11 cellular contexts compared by ENCODE assay signal in genomic region chr9:127447416-127448111, GRCh38. TPM values are rescaled to one million over a fixed set of nuclear protein-coding genes. Genes with fewer than 3 reads are reported as not detected.
A peak's percentile ranks its signal among the peaks of the same experiment; 100 is the strongest.
DNase-seq lines count a peak whose midpoint lies in the region; ATAC-seq, FAIRE-seq and TF ChIP-seq lines count a peak whose summit lies in the region.
"Had no signal": no experiment of that assay in that cellular context is flagged by ENCODE, and none has a peak within 500 bp of the region (broad histone marks: within the 10 kb centered on the region; RNA-seq: fewer than 3 reads in every experiment).

No MANE protein-coding gene starts in this region.

- no peak overlapping the region for H4K91ac ChIP-seq in H1 (replicated peaks; ENCODE audit: insufficient read length, low read length)

- peaks cover 35 to 72% (median 57%) of the 10 kb centered on the region in 4 experiments for H3K36me3 ChIP-seq in H1 (ENCODE audit: control insufficient read depth in 2 of 4, insufficient read depth in 4 of 4, low read length in 3 of 4)
- peaks cover 66 to 74% (median 72%) of the 10 kb centered on the region in 4 donors for H3K36me3 ChIP-seq in stomach

- TF ChIP-seq POLR2A in H1 (IDR thresholded peaks at IDR 0.05; ENCODE audit: control extremely low read depth in 1 of 2, low read depth in 2 of 2, low read length in 2 of 2) (peak in 1 of 2 experiments; percentile 47; a peak in 2 of 3 replicates), stomach (IDR thresholded peaks at IDR 0.05) (no peak)

- no peak for ATAC-seq in HG03521 (IDR thresholded peaks at IDR 0.05; ENCODE audit: unreplicated experiment)
- no peak for ATAC-seq in HG03565 (IDR thresholded peaks at IDR 0.05; ENCODE audit: unreplicated experiment)

- H2AFZ ChIP-seq in H1 (ENCODE audit: low read length): no peak overlapping the region

- peak overlapping the region in 1 of 2 experiments; percentile 95; a peak in 1 of 4 replicates for H3K4me2 ChIP-seq in H1 (ENCODE audit: insufficient read depth in 1 of 2, low read depth in 2 of 2, low read length in 2 of 2)

- FAIRE-seq in H1 (lab: Jason Lieb, UNC): no peak

- H3K4me1 ChIP-seq in H1 (replicated peaks in 1 of 4; ENCODE audit: control insufficient read depth in 3 of 4, insufficient read depth in 4 of 4, low read length in 3 of 4) (peaks cover 0 to 4% (median 3%) of the 10 kb centered on the region in 4 experiments; a peak in 4 of 7 replicates), stomach (peaks cover 28 to 49% (median 33%) of the 10 kb centered on the region in 4 donors)

- no peak overlapping the region for H3K18ac ChIP-seq in H1 (ENCODE audit: extremely low read depth, low read length)

- H4K20me1 ChIP-seq in H1 (replicated peaks in 1 of 2; ENCODE audit: control insufficient read depth in 1 of 2, insufficient read depth in 2 of 2, low read length in 2 of 2): peaks cover 20 to 29% of the 10 kb centered on the region in 2 experiments

- no peak overlapping the region for H2BK120ac ChIP-seq in H1 (replicated peaks; ENCODE audit: low read depth, low read length)

- H3K79me2 ChIP-seq in H1 (ENCODE audit: control insufficient read depth in 1 of 2, insufficient read depth in 2 of 2, low read length in 2 of 2): peaks cover 17 to 36% of the 10 kb centered on the region in 2 experiments

- DNase-seq in stimulated activated CD4-positive, alpha-beta T cell treated with anti-CD3 and anti-CD28 coated beads, Interleukin-15, amount 100 ng/mL, for 24 hours: peak; percentile 39
- DNase-seq in stimulated activated CD4-positive, alpha-beta T cell treated with anti-CD3 and anti-CD28 coated beads, Interleukin-12 subunit alpha, Interleukin-12 subunit beta, amount 100 ng/mL, for 4 hours: no peak
- DNase-seq in RKO (ENCODE audit: low spot score) (peak; percentile 72), H1 (ENCODE audit: low read depth in 1 of 2, low spot score in 2 of 2) (no peak), stomach (no peak), NOMO-1 (lab: John Stamatoyannopoulos, UW; ENCODE audit: unreplicated experiment in 2 of 2) (no peak)
- DNase-seq: amygdala, midbrain, tibial artery had no signal

- H3K23ac ChIP-seq in H1 (ENCODE audit: insufficient read length): no peak overlapping the region

- no peak overlapping the region for H2BK12ac ChIP-seq in H1 (ENCODE audit: low read depth, low read length)

- no peak overlapping the region for H2BK15ac ChIP-seq in H1 (ENCODE audit: low read length)

- H3K79me1 ChIP-seq in H1 (ENCODE audit: low read depth, low read length): peaks cover 7% of the 10 kb centered on the region; the same call in 1 of the 2 replicates

- TF ChIP-seq EP300 in H1 (IDR thresholded peaks at IDR 0.05; ENCODE audit: borderline replicate concordance in 1 of 2, low read depth in 2 of 2, low read length in 2 of 2): no peak
- no peak for TF ChIP-seq EP300 in stomach (IDR thresholded peaks at IDR 0.05)

- CTCF ChIA-PET in H1 (lab: Charles Lee; ENCODE audit: partially characterized antibody): interaction anchor here (0.6 to 1.3 kb wide), 4 partner anchors 8 to 507 kb away, joined by 3 to 4 read pairs (median 3); no protein-coding TSS in a partner anchor

- WGBS in H1 (ENCODE audit: extremely low coverage in 1 of 2, insufficient coverage in 1 of 2, insufficient read length in 1 of 2, insufficient replicate concordance in 2 of 2, low coverage in 1 of 2, low lambda C conversion rate in 2 of 2, missing lambda C conversion rate in 1 of 2), 2 experiments: 89% methylated on average over 5 of the region's 7 CpGs; no CpG with 5 or more reads in 1 of the 2 experiments
- 75 to 85% (median 84%) methylated on average over 6 to 7 of the region's 7 CpGs for WGBS in stomach, 5 donors

- no peaks in the 10 kb centered on the region for H3K27me3 ChIP-seq in H1 (replicated peaks in 1 of 4; ENCODE audit: control insufficient read depth in 3 of 4, extremely low read depth in 1 of 4, insufficient read depth in 3 of 4, low read length in 3 of 4)
- H3K27me3 ChIP-seq in stomach: no peaks in the 10 kb centered on the region
- H3K27me3 ChIP-seq: tibial artery had no signal

- H4K5ac ChIP-seq in H1 (ENCODE audit: insufficient read length, low read depth, low read length): no peak overlapping the region

- H2AK5ac ChIP-seq in H1 (ENCODE audit: low read depth, low read length): no peak overlapping the region

- H3K4ac ChIP-seq in H1 (replicated peaks; ENCODE audit: insufficient read length, low read depth, low read length): no peak overlapping the region

- peaks cover 19% of the 10 kb centered on the region for H3K23me2 ChIP-seq in H1 (ENCODE audit: low read depth, low read length)

- H4K8ac ChIP-seq in H1 (ENCODE audit: extremely low read depth, insufficient read depth, low read length): no peak overlapping the region

- H3K14ac ChIP-seq in H1 (ENCODE audit: insufficient read length): no peak overlapping the region

- no peak overlapping the region for H2BK5ac ChIP-seq in H1 (ENCODE audit: low read depth, low read length)

- intact Hi-C loops in stomach (cut with DNase I; ENCODE audit: low total_unique reads): no loop called here

- H3K56ac ChIP-seq in H1 (replicated peaks; ENCODE audit: insufficient read length, low read depth, low read length): no peak overlapping the region

- no peak overlapping the region for H3K27ac ChIP-seq in H1 (ENCODE audit: low read depth, low read length)
- peak overlapping the region in 3 of 5 donors; percentile 93 to 97 (median 93) for H3K27ac ChIP-seq in stomach

- H3K4me3 ChIP-seq in H1 (ENCODE audit: extremely low read depth in 1 of 4, insufficient read depth in 2 of 4, low read depth in 3 of 4, low read length in 4 of 4) (no peak overlapping the region; a peak in 1 of 8 replicates), stomach (no peak overlapping the region)
- H3K4me3 ChIP-seq: tibial artery had no signal

- TF ChIP-seq CTCF in H1 (IDR thresholded peaks at IDR 0.05; ENCODE audit: control extremely low read depth in 1 of 3, insufficient read depth in 1 of 3, low read depth in 1 of 3, low read length in 3 of 3) (no peak), stomach (IDR thresholded peaks at IDR 0.05) (no peak)

- POLR2A ChIA-PET in H1 (lab: Charles Lee; ENCODE audit: partially characterized antibody): interaction anchor here (0.7 to 6.7 kb wide), 23 partner anchors 8 to 1225 kb away, joined by 3 to 64 read pairs (median 4); partner anchors contain the start of gene ZNF79

- TF ChIP-seq RAD21 in H1 (IDR thresholded peaks at IDR 0.05 in 1 of 2, conservative IDR thresholded peaks at IDR 0.05 in 1 of 2; ENCODE audit: low read depth in 2 of 2, low read length in 2 of 2): no peak

- H3K9me3 ChIP-seq in H1 (ENCODE audit: insufficient read depth in 2 of 2, low read depth in 1 of 2, low read length in 1 of 2) (0 out of 4 replicates have a peak, but pooled peaks cover 0 to 5% of the 10 kb centered on the region in 2 experiments), stomach (peaks cover 0 to 8% (median 0%) of the 10 kb centered on the region in 4 donors)
- H3K9me3 ChIP-seq: tibial artery had no signal

- no peak overlapping the region for H2BK20ac ChIP-seq in H1 (ENCODE audit: low read length)

- no peak overlapping the region for H3K9ac ChIP-seq in H1 (replicated peaks in 1 of 4; ENCODE audit: extremely low read depth in 1 of 4, low read depth in 3 of 4, low read length in 3 of 4)

RNA-seq across cellular contexts. Expression of gene RPL12, which starts 3.6 kb away (rescaled TPM):
- 1,993 and 2,006 TPM in 2 replicates for total RNA-seq in H1 (2021; fragmentation: NEBNext Ultra II Directional; extraction: Animal tissue kit (Norgen Biotek cat#: 25700))
- polyA plus RNA-seq in H1 (2011; rRNA removed) (4,427 and 4,892 TPM in 2 replicates), stomach (1,000 to 10,000 TPM; 3,146 to 4,806 (median 4,080) TPM)
- polyA plus RNA-seq in H1 (2011; cell fraction: cytosol; rRNA removed): 5,729 TPM
- 1,855 TPM for polyA plus RNA-seq in H1 (2011; cell fraction: nucleus; rRNA removed)
- 3,132 to 3,522 TPM (median 3,375 TPM) in 4 replicates for polyA plus RNA-seq in H1 (2012, experiment 1 of 2)
- 5,820 TPM for polyA plus RNA-seq in H1 (2012, experiment 2 of 2)
- polyA plus RNA-seq in H1 (2013, experiment 1 of 2): 3,402 TPM
- 3,308 TPM for polyA plus RNA-seq in H1 (2013, experiment 2 of 2)
- 609 and 632 TPM in 2 replicates for polyA minus RNA-seq in H1 (2011; rRNA and poly(A)+ RNA removed)
- 823 TPM for polyA minus RNA-seq in H1 (2011; cell fraction: cytosol; rRNA and poly(A)+ RNA removed)
- polyA minus RNA-seq in H1 (2011; cell fraction: nucleus; rRNA and poly(A)+ RNA removed): 843 TPM
- total RNA-seq in stomach: 1,000 to 10,000 TPM in 4 of 5 donors, 100 to 1,000 TPM in 1; 187 to 1,693 (median 1,211) TPM

RNA-seq across cellular contexts. Expression of gene LRSAM1, which starts 3.7 kb away (rescaled TPM):
- total RNA-seq in H1 (2021; fragmentation: NEBNext Ultra II Directional; extraction: Animal tissue kit (Norgen Biotek cat#: 25700)): 18.3 and 18.8 TPM in 2 replicates
- polyA plus RNA-seq in H1 (2011; rRNA removed) (9.7 and 16.2 TPM in 2 replicates), stomach (10 to 100 TPM; 12.8 to 15.0 (median 13.0) TPM)
- 14.4 TPM for polyA plus RNA-seq in H1 (2011; cell fraction: cytosol; rRNA removed)
- 38.1 TPM for polyA plus RNA-seq in H1 (2011; cell fraction: nucleus; rRNA removed)
- polyA plus RNA-seq in H1 (2012, experiment 1 of 2): 13.0 to 19.6 TPM (median 17.2 TPM) in 4 replicates
- 17.2 TPM for polyA plus RNA-seq in H1 (2012, experiment 2 of 2)
- polyA plus RNA-seq in H1 (2013, experiment 1 of 2): 10.1 TPM
- polyA plus RNA-seq in H1 (2013, experiment 2 of 2): 9.4 TPM
- polyA minus RNA-seq in H1 (2011; rRNA and poly(A)+ RNA removed): 9.7 and 10.9 TPM in 2 replicates
- polyA minus RNA-seq in H1 (2011; cell fraction: cytosol; rRNA and poly(A)+ RNA removed): 12.3 TPM
- polyA minus RNA-seq in H1 (2011; cell fraction: nucleus; rRNA and poly(A)+ RNA removed): 21.2 TPM
- 100 to 1,000 TPM in 1 of 5 donors, 10 to 100 TPM in 3, 1 to 10 TPM in 1; 7.2 to 138 (median 28.6) TPM for total RNA-seq in stomach

RNA-seq across cellular contexts. Expression of gene ZNF79, which starts 23.4 kb away (rescaled TPM):
- 7.4 and 7.6 TPM in 2 replicates for total RNA-seq in H1 (2021; fragmentation: NEBNext Ultra II Directional; extraction: Animal tissue kit (Norgen Biotek cat#: 25700))
- polyA plus RNA-seq in H1 (2011; rRNA removed) (2.4 and 2.7 TPM in 2 replicates), stomach (1 to 10 TPM; 1.9 to 3.8 (median 2.7) TPM)
- 3.0 TPM for polyA plus RNA-seq in H1 (2011; cell fraction: cytosol; rRNA removed)
- 4.6 TPM for polyA plus RNA-seq in H1 (2011; cell fraction: nucleus; rRNA removed)
- polyA plus RNA-seq in H1 (2012, experiment 1 of 2): 3.8 to 4.6 TPM (median 4.2 TPM) in 4 replicates
- 0.77 TPM for polyA plus RNA-seq in H1 (2012, experiment 2 of 2)
- polyA plus RNA-seq in H1 (2013, experiment 1 of 2): 1.8 TPM
- 2.0 TPM for polyA plus RNA-seq in H1 (2013, experiment 2 of 2)
- 20.6 and 21.1 TPM in 2 replicates for polyA minus RNA-seq in H1 (2011; rRNA and poly(A)+ RNA removed)
- 6.9 TPM for polyA minus RNA-seq in H1 (2011; cell fraction: cytosol; rRNA and poly(A)+ RNA removed)
- polyA minus RNA-seq in H1 (2011; cell fraction: nucleus; rRNA and poly(A)+ RNA removed): 18.3 TPM
- total RNA-seq in stomach: 10 to 100 TPM in 2 of 5 donors, 1 to 10 TPM in 3; 5.1 to 39.1 (median 6.2) TPM

RNA-seq across cellular contexts. Expression of gene SLC2A8, which starts 50.6 kb away (rescaled TPM):
- total RNA-seq in H1 (2021; fragmentation: NEBNext Ultra II Directional; extraction: Animal tissue kit (Norgen Biotek cat#: 25700)): 24.6 and 25.6 TPM in 2 replicates
- 30.9 and 36.4 TPM in 2 replicates for polyA plus RNA-seq in H1 (2011; rRNA removed)
- polyA plus RNA-seq in H1 (2011; cell fraction: cytosol; rRNA removed): 21.7 TPM
- polyA plus RNA-seq in H1 (2011; cell fraction: nucleus; rRNA removed): 65.2 TPM
- polyA plus RNA-seq in H1 (2012, experiment 1 of 2): 13.3 to 27.8 TPM (median 23.7 TPM) in 4 replicates
- 25.4 TPM for polyA plus RNA-seq in H1 (2012, experiment 2 of 2)
- 24.7 TPM for polyA plus RNA-seq in H1 (2013, experiment 1 of 2)
- polyA plus RNA-seq in H1 (2013, experiment 2 of 2): 24.9 TPM
- polyA minus RNA-seq in H1 (2011; rRNA and poly(A)+ RNA removed): 18.3 and 19.1 TPM in 2 replicates
- polyA minus RNA-seq in H1 (2011; cell fraction: cytosol; rRNA and poly(A)+ RNA removed): 19.2 TPM
- 24.4 TPM for polyA minus RNA-seq in H1 (2011; cell fraction: nucleus; rRNA and poly(A)+ RNA removed)
- 10 to 100 TPM in 4 of 5 donors, 1 to 10 TPM in 1; 4.7 to 36.2 (median 22.0) TPM for total RNA-seq in stomach
- polyA plus RNA-seq in stomach: 10 to 100 TPM; 10.1 to 15.3 (median 12.9) TPM

Comparison
In these comparisons a context has a peak if more than half of its experiments do, and no peak if none do; other contexts are left out.
1. DNase-seq: peak in stimulated activated CD4-positive, alpha-beta T cell treated with anti-CD3 and anti-CD28 coated beads, Interleukin-15, amount 100 ng/mL, for 24 hours (single experiment) and RKO (single experiment); none in stimulated activated CD4-positive, alpha-beta T cell treated with anti-CD3 and anti-CD28 coated beads, Interleukin-12 subunit alpha, Interleukin-12 subunit beta, amount 100 ng/mL, for 4 hours (single experiment), H1 (0 of 2), stomach (single experiment) and NOMO-1 (0 of 2).